Comparison of ENCODE assay signal across 17 cellular contexts in genomic region chr7:7117935-7118586, GRCh38.
DNase-seq lines count a peak whose midpoint lies in the region; ATAC-seq, FAIRE-seq and TF ChIP-seq lines count a peak whose summit lies in the region.
"Had no signal": no experiment of that assay in that cellular context is flagged by ENCODE, and none has a peak within 500 bp of the region (broad histone marks: within the 10 kb centered on the region; RNA-seq: fewer than 3 reads in every experiment).

No MANE protein-coding gene starts in this region.

- no TSS peak for BruUV-seq in K562 (replicated peaks; lab: Mats Ljungman, UMichigan)

- ATAC-seq in K562 (peak; percentile 62), GM19452 (IDR thresholded peaks at IDR 0.05; ENCODE audit: unreplicated experiment) (no peak)

- H4K20me1 ChIP-seq in K562 (replicated peaks; ENCODE audit: control insufficient read depth, insufficient read depth, low read length), result no peaks in the 10 kb centered on the region

- no peak for TF ChIP-seq RAD21 in K562 (CRISPR knock-in tag; conservative IDR thresholded peaks at IDR 0.05 in 1 of 2, IDR thresholded peaks at IDR 0.05 in 1 of 2)

- H3K27ac ChIP-seq in K562 (ENCODE audit: extremely low read depth, low read depth, low read length), result no peak overlapping the region
- H3K27ac ChIP-seq: HL-60 had no signal

- in situ Hi-C loops in K562 (cut with MboI), result no loop called here

- no peak overlapping the region; a peak in 1 of 4 replicates for H3K9ac ChIP-seq in K562 (ENCODE audit: insufficient read depth in 1 of 2, low read depth in 2 of 2, low read length in 2 of 2)

- DNase-seq in D341Med (ENCODE audit: low spot score) (peak; percentile 44), NCI-H82 treated with DMSO at 0.1 percent for 48 hours (lab: John Stamatoyannopoulos, UW; ENCODE audit: unreplicated experiment) (peak; percentile 81), K562 (ENCODE audit: extremely low read depth in 1 of 4, low spot score in 3 of 4) (no peak), GM19238 (ENCODE audit: insufficient read length, low spot score) (no peak), cerebellum (ENCODE audit: low spot score) (no peak), NOMO-1 treated with DMSO at 0.1 percent for 48 hours (lab: John Stamatoyannopoulos, UW; ENCODE audit: unreplicated experiment) (no peak)
- DNase-seq: C1 segment of cervical spinal cord; CD4-positive, alpha-beta T cell; DMS53; GF-D8; GOT3; HCEC 1CT; HFFc6; KBM-7 had no signal

- no peaks in the 10 kb centered on the region for H3K9me3 ChIP-seq in K562 (replicated peaks; ENCODE audit: control insufficient read depth, insufficient read depth, low read depth, low read length)

- H3K79me2 ChIP-seq in K562 (ENCODE audit: control insufficient read depth, insufficient read depth, low read length), result no peaks in the 10 kb centered on the region

- peak overlapping the region; percentile 30 for H2AFZ ChIP-seq in K562 (ENCODE audit: low read depth, low read length)

- no peak for TF ChIP-seq CTCF in K562 (IDR thresholded peaks at IDR 0.05 in 2 of 3, conservative IDR thresholded peaks at IDR 0.05 in 1 of 3; ENCODE audit: insufficient read depth in 2 of 3, low read depth in 1 of 3, low read length in 3 of 3)

- no peak overlapping the region for H3K4me3 ChIP-seq in K562

- 46% methylated on average over 10 of the region's 10 CpGs for WGBS in K562 (ENCODE audit: insufficient coverage, low coverage, missing lambda C conversion rate)

- POLR2A ChIA-PET in K562 (lab: Yijun Ruan, JAX), result interaction anchor here (0.9 to 1.1 kb wide), 5 partner anchors 10 to 64 kb away, joined by 3 to 4 read pairs (median 3); partner anchors contain the start of gene C1GALT1

- no peaks in the 10 kb centered on the region for H3K36me3 ChIP-seq in K562 (ENCODE audit: control insufficient read depth, insufficient read depth, low read length)

- CTCF ChIA-PET in K562 (lab: Yijun Ruan, JAX; ENCODE audit: low intra/inter-chr PET ratio), result no interaction called here

- no peak for TF ChIP-seq EP300 in K562 (IDR thresholded peaks at IDR 0.05; ENCODE audit: low read length)

- no peak for TF ChIP-seq POLR2A in K562 (conservative IDR thresholded peaks at IDR 0.05)

- intact Hi-C loops in K562 (cut with micrococcal nuclease), result no loop called here

- H3K4me1 ChIP-seq in K562 (replicated peaks in 1 of 2; ENCODE audit: control insufficient read depth in 2 of 2, insufficient read depth in 2 of 2, low read length in 2 of 2), result no peaks in the 10 kb centered on the region; a peak in 1 of 5 replicates

- no peaks in the 10 kb centered on the region for H3K27me3 ChIP-seq in K562 (ENCODE audit: control insufficient read depth in 2 of 2, insufficient read depth in 2 of 2, low read length in 2 of 2)

- no peak overlapping the region for H3K4me2 ChIP-seq in K562 (ENCODE audit: insufficient read depth, low read length)

- no peak for FAIRE-seq in K562 (lab: Jason Lieb, UNC)
- FAIRE-seq: A204.1 had no signal

- H3K9me1 ChIP-seq in K562 (ENCODE audit: control insufficient read depth, insufficient read depth, low read length), result no peaks in the 10 kb centered on the region

TF ChIP-seq in K562, 482 proteins besides CTCF, POLR2A, EP300 and RAD21:
- no peak for TF ChIP-seq FOXO4 (CRISPR knock-in tag; IDR thresholded peaks at IDR 0.05)
- TF ChIP-seq ZNF282 (CRISPR knock-in tag; IDR thresholded peaks at IDR 0.05), result no peak
- peak; percentile 21; the same call in 1 of the 2 replicates for TF ChIP-seq EP400 (IDR thresholded peaks at IDR 0.05)
- no peak for TF ChIP-seq GATA2 (CRISPR knock-in tag; IDR thresholded peaks at IDR 0.05)
- TF ChIP-seq ZNF696 (CRISPR knock-in tag; conservative IDR thresholded peaks at IDR 0.05), result no peak
- no peak for TF ChIP-seq ZNF717 (CRISPR knock-in tag; IDR thresholded peaks at IDR 0.05)
- TF ChIP-seq BHLHE40 (IDR thresholded peaks at IDR 0.05; ENCODE audit: low read length), result no peak

Comparison
In these comparisons a context has a peak if more than half of its experiments do, and no peak if none do; other contexts are left out.
1. DNase-seq: peak in D341Med (single experiment) and NCI-H82 treated with DMSO at 0.1 percent for 48 hours (single experiment); none in K562 (0 of 4), GM19238 (single experiment), cerebellum (single experiment) and NOMO-1 treated with DMSO at 0.1 percent for 48 hours (single experiment).